Comparison of ENCODE assay signal across 9 cellular contexts in the genomic region with DNA sequence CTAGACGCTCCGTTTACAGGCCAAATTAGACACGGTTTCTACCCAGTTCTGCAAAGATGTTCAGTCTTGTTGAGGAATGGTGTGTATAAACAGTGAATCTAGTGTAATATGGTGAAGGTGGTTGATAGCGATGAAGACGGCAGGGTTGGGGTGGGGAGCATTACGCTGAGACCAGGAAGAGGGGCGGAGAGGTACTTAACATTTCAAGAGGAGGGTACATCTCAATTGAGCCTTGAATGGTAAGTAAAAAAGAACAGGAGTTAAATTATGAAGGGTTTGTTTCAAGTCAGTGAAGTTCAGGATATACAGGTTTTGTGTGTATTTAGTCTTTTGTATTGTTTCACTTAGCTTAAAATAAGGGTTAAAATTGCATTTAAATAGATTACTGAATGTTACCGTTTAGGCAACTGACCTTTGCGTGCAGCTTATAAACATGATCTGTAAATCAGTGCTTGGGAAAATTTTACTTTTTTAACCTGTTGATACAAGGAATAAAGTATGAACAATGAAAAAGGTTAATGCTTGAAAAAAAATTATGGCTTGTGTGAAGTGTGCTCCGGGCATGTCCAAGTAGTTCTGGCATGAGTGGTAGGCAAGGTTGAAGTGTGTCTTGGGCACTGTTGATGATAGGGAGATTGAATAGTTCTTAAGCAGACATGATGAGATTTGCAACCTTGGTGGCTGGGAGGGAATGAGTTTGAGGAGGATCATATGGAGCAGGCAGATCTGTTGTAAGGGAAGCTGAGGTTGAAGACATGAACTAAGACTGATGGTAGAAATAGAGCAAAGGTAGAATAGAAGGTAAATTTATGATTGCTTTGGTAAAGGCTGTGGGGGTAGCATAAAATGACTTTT. TPM values are rescaled to one million over a fixed set of nuclear protein-coding genes. Genes with fewer than 3 reads are reported as not detected.
DNase-seq lines count a peak whose midpoint lies in the region; ATAC-seq and TF ChIP-seq lines count a peak whose summit lies in the region.
"Had no signal": no experiment of that assay in that cellular context is flagged by ENCODE, and none has a peak within 500 bp of the region (broad histone marks: within the 10 kb centered on the region; RNA-seq: fewer than 3 reads in every experiment).

No MANE protein-coding gene starts in this region.

- POLR2A ChIA-PET in activated CD8-positive, alpha-beta T cell treated with anti-CD3 and anti-CD28 coated beads for 36 hours (lab: Charles Lee) = interaction anchor here (0.7 to 8.0 kb wide), 17 partner anchors 8 to 730 kb away, joined by 3 to 91 read pairs (median 7); a partner anchor contains a TSS

- H3K4me1 ChIP-seq in left ventricle myocardium inferior = peaks cover 87% of the 10 kb centered on the region
- peaks cover 0 to 3% of the 10 kb centered on the region in 2 donors for H3K4me1 ChIP-seq in aorta (ENCODE audit: control insufficient read depth in 1 of 2, insufficient read depth in 2 of 2, low read length in 2 of 2)

- peaks cover 65% of the 10 kb centered on the region for H3K36me3 ChIP-seq in left ventricle myocardium inferior
- H3K36me3 ChIP-seq in aorta (ENCODE audit: control insufficient read depth in 1 of 2, insufficient read depth in 2 of 2, low read length in 1 of 2) = peaks cover 12 to 18% of the 10 kb centered on the region in 2 donors

- H3K4me3 ChIP-seq in left ventricle myocardium inferior (peak overlapping the region; percentile 92), aorta (ENCODE audit: low read length in 2 of 2) (peak overlapping the region; percentile 58 to 81)

- H3K36me3 Mint-ChIP-seq in activated CD8-positive, alpha-beta T cell treated with anti-CD3 and anti-CD28 coated beads for 36 hours (ENCODE audit: low read depth) = peaks cover 21% of the 10 kb centered on the region

- H3K27me3 Mint-ChIP-seq in activated CD8-positive, alpha-beta T cell treated with anti-CD3 and anti-CD28 coated beads for 36 hours = no peaks in the 10 kb centered on the region
- H3K27me3 Mint-ChIP-seq: T-cell had no signal

- peaks cover 34% of the 10 kb centered on the region for H3K4me1 Mint-ChIP-seq in activated CD8-positive, alpha-beta T cell treated with anti-CD3 and anti-CD28 coated beads for 36 hours (ENCODE audit: low read depth)

- intact Hi-C loops in left ventricle myocardium inferior (cut with micrococcal nuclease) (no loop called here), cardiac septum (cut with DNase I) (loop anchor here (5.0 kb wide), 1 partner anchor 60 kb away; a partner anchor contains a TSS), left colon (cut with DNase I, micrococcal nuclease) (no loop called here), aorta (cut with DNase I) (no loop called here)
- intact Hi-C loops in activated CD8-positive, alpha-beta T cell treated with anti-CD3 and anti-CD28 coated beads for 36 hours (cut with micrococcal nuclease) = no loop called here

- H3K27ac ChIP-seq in left ventricle myocardium inferior (replicated peaks) (peak overlapping the region; percentile 93), aorta (ENCODE audit: low read depth in 1 of 2, low read length in 2 of 2) (no peak overlapping the region)

- 2 to 3% methylated on average over 10 of the region's 10 CpGs for WGBS in aorta, 2 donors

- CTCF ChIA-PET in activated CD8-positive, alpha-beta T cell treated with anti-CD3 and anti-CD28 coated beads for 36 hours (lab: Charles Lee) = interaction anchor here (1.3 to 6.5 kb wide), 4 partner anchors 9 to 91 kb away, joined by 3 to 59 read pairs (median 6); a partner anchor contains a TSS

- no peak for TF ChIP-seq CTCF in left ventricle myocardium inferior (IDR thresholded peaks at IDR 0.05; ENCODE audit: borderline replicate concordance)
- no peak for TF ChIP-seq CTCF in activated CD8-positive, alpha-beta T cell treated with anti-CD3 and anti-CD28 coated beads for 36 hours (IDR thresholded peaks at IDR 0.05)

- no peaks in the 10 kb centered on the region for H3K9me3 Mint-ChIP-seq in activated CD8-positive, alpha-beta T cell treated with anti-CD3 and anti-CD28 coated beads for 36 hours
- H3K9me3 Mint-ChIP-seq: T-cell had no signal

- no peak overlapping the region for H3K4me3 Mint-ChIP-seq in activated CD8-positive, alpha-beta T cell treated with anti-CD3 and anti-CD28 coated beads for 36 hours
- H3K4me3 Mint-ChIP-seq: T-cell had no signal

- peak; percentile 21 for ATAC-seq in activated CD8-positive, alpha-beta T cell treated with anti-CD3 and anti-CD28 coated beads for 36 hours
- ATAC-seq in left colon (peak; percentile 8), aorta (ENCODE audit: low FRiP score) (no peak), GM18867 (IDR thresholded peaks at IDR 0.05; ENCODE audit: unreplicated experiment) (no peak), GM18868 (IDR thresholded peaks at IDR 0.05; ENCODE audit: unreplicated experiment) (no peak)

- H3K9me3 ChIP-seq in left ventricle myocardium inferior (replicated peaks) = no peaks in the 10 kb centered on the region
- no peaks in the 10 kb centered on the region for H3K9me3 ChIP-seq in aorta (ENCODE audit: control insufficient read depth, low read length)

- no peaks in the 10 kb centered on the region for H3K27me3 ChIP-seq in left ventricle myocardium inferior (ENCODE audit: low read depth)
- no peaks in the 10 kb centered on the region for H3K27me3 ChIP-seq in aorta (ENCODE audit: control insufficient read depth in 1 of 2, insufficient read depth in 2 of 2, low read length in 1 of 2)

- H3K27ac Mint-ChIP-seq in activated CD8-positive, alpha-beta T cell treated with anti-CD3 and anti-CD28 coated beads for 36 hours = no peak overlapping the region
- H3K27ac Mint-ChIP-seq: T-cell had no signal

- DNase-seq in left ventricle myocardium inferior (no peak), cardiac septum (ENCODE audit: low spot score) (no peak), left colon (no peak), aorta (no peak), NCI-H2196 treated with DMSO at 0.1 percent for 48 hours (lab: John Stamatoyannopoulos, UW; ENCODE audit: unreplicated experiment) (no peak)
- no peak for DNase-seq in activated CD8-positive, alpha-beta T cell treated with anti-CD3 and anti-CD28 coated beads for 36 hours

RNA-seq across cellular contexts. Expression of a gene that starts 0.8 kb away (rescaled TPM):
- total RNA-seq in left ventricle myocardium inferior (14.7 TPM), cardiac septum (14.8 TPM), left colon (10 to 100 TPM; 19.6 to 26.9 TPM), aorta (10 to 100 TPM; 27.4 to 27.6 TPM)
- 10 to 100 TPM; 43.1 to 50.5 TPM for total RNA-seq in activated CD8-positive, alpha-beta T cell treated with anti-CD3 and anti-CD28 coated beads for 36 hours
- 10 to 100 TPM; 11.0 to 16.5 TPM for polyA plus RNA-seq in aorta

RNA-seq across cellular contexts. Expression of a gene that starts 1.0 kb away (rescaled TPM):
- total RNA-seq in left ventricle myocardium inferior (69.9 TPM), cardiac septum (65.7 TPM), left colon (100 to 1,000 TPM; 113 to 134 TPM), aorta (10 to 100 TPM; 64.5 to 78.5 TPM)
- 10 to 100 TPM; 32.6 to 33.9 TPM for total RNA-seq in activated CD8-positive, alpha-beta T cell treated with anti-CD3 and anti-CD28 coated beads for 36 hours
- 100 to 1,000 TPM in 1 of 2 donors, 10 to 100 TPM in 1; 33.4 to 103 TPM for polyA plus RNA-seq in aorta

RNA-seq across cellular contexts. Expression of a gene that starts 7.6 kb away (rescaled TPM):
- total RNA-seq in left ventricle myocardium inferior (1.6 TPM), cardiac septum (1.5 TPM), left colon (under 1 TPM; 0.61 to 0.95 TPM), aorta (under 1 TPM; 0.39 to 0.62 TPM)
- total RNA-seq in activated CD8-positive, alpha-beta T cell treated with anti-CD3 and anti-CD28 coated beads for 36 hours = under 1 TPM; 0.11 to 0.18 TPM
- polyA plus RNA-seq in aorta = 1 to 10 TPM in 1 of 2 donors, under 1 TPM in 1; 0.50 to 1.6 TPM

RNA-seq across cellular contexts. Expression of a gene that starts 40.4 kb away (rescaled TPM):
- total RNA-seq in left ventricle myocardium inferior = 24.1 TPM
- 25.1 TPM for total RNA-seq in cardiac septum
- total RNA-seq in activated CD8-positive, alpha-beta T cell treated with anti-CD3 and anti-CD28 coated beads for 36 hours = 10 to 100 TPM; 30.2 to 32.9 TPM
- 10 to 100 TPM; 16.9 to 18.4 TPM for total RNA-seq in left colon
- 10 to 100 TPM; 30.6 to 35.5 TPM for total RNA-seq in aorta
- polyA plus RNA-seq in aorta = 10 to 100 TPM in 1 of 2 donors, 1 to 10 TPM in 1; 6.3 to 38.7 TPM

RNA-seq across cellular contexts. Expression of a gene that starts 58.1 kb away (rescaled TPM):
- total RNA-seq in left ventricle myocardium inferior (20.3 TPM), cardiac septum (20.3 TPM), left colon (10 to 100 TPM; 20.0 to 23.2 TPM), aorta (10 to 100 TPM; 19.7 to 30.6 TPM)
- 10 to 100 TPM; 92.3 to 92.6 TPM for total RNA-seq in activated CD8-positive, alpha-beta T cell treated with anti-CD3 and anti-CD28 coated beads for 36 hours
- 10 to 100 TPM in 1 of 2 donors, 1 to 10 TPM in 1; 2.6 to 13.7 TPM for polyA plus RNA-seq in aorta

Comparison
In these comparisons a context has a peak if more than half of its experiments do, and no peak if none do; other contexts are left out.
1. ATAC-seq: peak in activated CD8-positive, alpha-beta T cell treated with anti-CD3 and anti-CD28 coated beads for 36 hours (single experiment) and left colon (single experiment); none in aorta (single experiment), GM18867 (single experiment) and GM18868 (single experiment).